ENCODE assay signal across 19 cellular contexts in genomic region chr6:36805107-36805797, GRCh38.
"Had no signal": no experiment of that assay in that cellular context is flagged by ENCODE, and none has a peak within 500 bp of the region (broad histone marks: within the 10 kb centered on the region; RNA-seq: fewer than 3 reads in every experiment).

No MANE protein-coding gene starts in this region.

- ATAC-seq: activated CD8-positive, alpha-beta T cell treated with anti-CD3 and anti-CD28 coated beads, Interleukin-2, amount 10 ng/mL, durations not matched to agents 7 days and 5 days; activated T-cell treated with anti-CD3 and anti-CD28 coated beads, Interleukin-2, amount 50 U/mL, for 4 hours; esophagus mucosa; gastrocnemius medialis; naive thymus-derived CD4-positive, alpha-beta T cell; T-cell had no signal

- H3K27me3 ChIP-seq: colonic mucosa, gastrocnemius medialis, heart left ventricle, suprapubic skin had no signal

- H3K27ac ChIP-seq: brain microvascular endothelial cell, colonic mucosa, gastrocnemius medialis, heart left ventricle, suprapubic skin had no signal

- DNase-seq: activated CD4-positive, alpha-beta T cell treated with anti-CD3 and anti-CD28 coated beads, Interleukin-2, amount 10 ng/mL, durations not matched to agents 7 days and 5 days; activated CD8-positive, alpha-beta memory T cell treated with anti-CD3 and anti-CD28 coated beads, Interleukin-2, amount 50 U/mL, for 4 hours; activated CD8-positive, alpha-beta T cell treated with anti-CD3 and anti-CD28 coated beads, Interleukin-2, amount 10 ng/mL, durations not matched to agents 7 days and 5 days; activated naive CD4-positive, alpha-beta T cell treated with anti-CD3 and anti-CD28 coated beads for 36 hours; activated T-cell treated with anti-CD3 and anti-CD28 coated beads, Interleukin-2, amount 50 U/mL, for 4 hours; brain microvascular endothelial cell; colonic mucosa; gastrocnemius medialis; heart left ventricle; immature natural killer cell; naive thymus-derived CD4-positive, alpha-beta T cell; occipital lobe; stimulated activated CD4-positive, alpha-beta T cell treated with anti-CD3 and anti-CD28 coated beads, Interleukin-12 subunit alpha, Interleukin-12 subunit beta, amount 100 ng/mL, for 4 hours; stimulated activated CD4-positive, alpha-beta T cell treated with anti-CD3 and anti-CD28 coated beads, Interleukin-1b, Interleukin-23, amount 100 ng/mL, for 48 hours; T-cell; T-helper 9 cell; trophoblast cell had no signal

- H3K4me3 ChIP-seq: colonic mucosa, gastrocnemius medialis, heart left ventricle, suprapubic skin had no signal

- H3K4me1 ChIP-seq: colonic mucosa, gastrocnemius medialis, suprapubic skin had no signal

- H3K36me3 ChIP-seq: brain microvascular endothelial cell, colonic mucosa, gastrocnemius medialis, heart left ventricle, suprapubic skin had no signal

- H3K9me3 ChIP-seq: colonic mucosa, gastrocnemius medialis, heart left ventricle, suprapubic skin had no signal
